In the genomic region with DNA sequence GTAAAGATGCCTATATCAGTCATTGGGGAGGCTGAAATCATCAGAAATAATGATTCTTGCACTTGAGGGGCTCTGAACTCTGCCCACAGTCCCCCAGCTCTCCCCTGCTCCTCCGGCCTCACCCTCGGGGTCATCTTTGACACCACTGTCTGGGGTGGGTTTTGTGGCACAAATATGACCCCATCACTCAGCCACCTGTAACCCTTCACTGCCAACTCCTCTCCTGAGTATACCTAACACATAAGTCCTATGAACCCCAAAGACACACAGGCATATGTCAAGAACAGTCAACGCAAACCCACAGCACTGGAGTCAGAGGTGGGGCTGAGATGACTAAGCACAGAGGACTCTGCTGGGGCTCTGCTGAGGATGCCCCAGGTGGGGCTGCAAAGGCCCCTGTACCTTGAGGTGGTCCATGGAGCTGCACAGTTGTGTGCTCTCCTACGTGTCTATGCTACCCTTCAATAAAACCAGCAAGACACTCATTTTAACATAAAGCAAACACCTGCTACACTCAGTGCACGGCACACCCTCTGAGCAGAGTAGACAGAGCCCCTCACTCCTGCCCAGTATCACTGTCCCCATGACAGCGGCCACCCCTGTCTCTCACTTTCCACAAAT, we compare ENCODE assay signal across 14 cellular contexts.
"Had no signal": no experiment of that assay in that cellular context is flagged by ENCODE, and none has a peak within 500 bp of the region (broad histone marks: within the 10 kb centered on the region; RNA-seq: fewer than 3 reads in every experiment).

No MANE protein-coding gene starts in this region.

- H3K27me3 ChIP-seq: ascending aorta, left lung, stomach, testis had no signal

- H3K27ac ChIP-seq: ascending aorta, left lung, stomach, testis had no signal

- H3K9me3 ChIP-seq: ascending aorta, left lung, mucosa of descending colon, stomach, testis had no signal

- H3K9me3 Mint-ChIP-seq: endodermal cell; naive thymus-derived CD8-positive, alpha-beta T cell; WTC11 had no signal

- H3K4me1 ChIP-seq: ascending aorta, left lung had no signal

- H3K4me3 ChIP-seq: ascending aorta, left lung, mucosa of descending colon, stomach, testis had no signal

- H3K4me3 Mint-ChIP-seq: endodermal cell; naive thymus-derived CD8-positive, alpha-beta T cell; WTC11 had no signal

- H3K27ac Mint-ChIP-seq: endodermal cell, WTC11 had no signal

- H3K27me3 Mint-ChIP-seq: naive thymus-derived CD8-positive, alpha-beta T cell had no signal

- ATAC-seq: left lung; mucosa of descending colon; naive thymus-derived CD8-positive, alpha-beta T cell; right cardiac atrium; WTC11 had no signal

- DNase-seq: activated CD4-positive, alpha-beta T cell treated with anti-CD3 and anti-CD28 coated beads, Interleukin-2, amount 50 U/mL, for 4 hours; activated gamma-delta T cell treated with Interleukin-2 at 50 U/mL for 16 hours; activated T-cell treated with anti-CD3 and anti-CD28 coated beads, Interleukin-2, amount 50 U/mL, for 48 hours; endodermal cell; left lung; mucosa of descending colon; naive thymus-derived CD8-positive, alpha-beta T cell; right cardiac atrium; stimulated activated CD4-positive, alpha-beta T cell treated with anti-CD3 and anti-CD28 coated beads, Interleukin-4, amount 100 ng/mL, for 4 hours; stimulated activated CD8-positive, alpha-beta memory T cell treated with anti-CD3 and anti-CD28 coated beads, Interleukin-4, amount 100 ng/mL, for 48 hours; stomach; testis had no signal

- H3K36me3 Mint-ChIP-seq: WTC11 had no signal
